In genomic region chr2:236582968-236583367, GRCh38 we compare ENCODE assay signal across 17 cellular contexts.
"Had no signal": no experiment of that assay in that cellular context is flagged by ENCODE, and none has a peak within 500 bp of the region (broad histone marks: within the 10 kb centered on the region; RNA-seq: fewer than 3 reads in every experiment).

No MANE protein-coding gene starts in this region.

- H3K27me3 ChIP-seq: gastrocnemius medialis, neural progenitor cell, tibial nerve had no signal

- H3K9me3 ChIP-seq: gastrocnemius medialis had no signal

- H3K27ac ChIP-seq: epithelial cell of prostate, gastrocnemius medialis, neural progenitor cell, parathyroid adenoma, tibial nerve had no signal

- DNase-seq: activated CD4-positive, alpha-beta T cell treated with anti-CD3 and anti-CD28 coated beads, Interleukin-2, amount 50 U/mL, for 4 hours; activated CD4-positive, CD25-positive, alpha-beta regulatory T cell treated with anti-CD3 and anti-CD28 coated beads, Interleukin-2, amount 50 U/mL, for 72 hours; activated naive CD4-positive, alpha-beta T cell treated with Interleukin-2 at 50 U/mL for 16 hours; activated naive CD8-positive, alpha-beta T cell treated with anti-CD3 and anti-CD28 coated beads, Interleukin-2, amount 50 U/mL, for 24 hours; activated T-cell treated with anti-CD3 and anti-CD28 coated beads for 4 hours; dermis blood vessel endothelial cell; effector memory CD8-positive, alpha-beta T cell; gastrocnemius medialis; left colon; naive B cell; stimulated activated CD4-positive, alpha-beta T cell treated with anti-CD3 and anti-CD28 coated beads, Interleukin-1b, Interleukin-23, amount 100 ng/mL, for 48 hours; T-helper 9 cell had no signal

- H3K4me3 ChIP-seq: gastrocnemius medialis, neural progenitor cell, tibial nerve had no signal

- ATAC-seq: activated naive CD8-positive, alpha-beta T cell treated with anti-CD3 and anti-CD28 coated beads, Interleukin-2, amount 50 U/mL, for 24 hours; effector memory CD8-positive, alpha-beta T cell; gastrocnemius medialis; left colon; stimulated activated effector memory CD8-positive, alpha-beta T cell treated with anti-CD3 and anti-CD28 coated beads, Interleukin-12 subunit alpha, Interleukin-12 subunit beta, amount 100 ng/mL, for 72 hours had no signal

- H3K36me3 ChIP-seq: neural progenitor cell had no signal

- H3K4me1 ChIP-seq: parathyroid adenoma had no signal
